ENCODE assay signal across 12 cellular contexts in the genomic region with DNA sequence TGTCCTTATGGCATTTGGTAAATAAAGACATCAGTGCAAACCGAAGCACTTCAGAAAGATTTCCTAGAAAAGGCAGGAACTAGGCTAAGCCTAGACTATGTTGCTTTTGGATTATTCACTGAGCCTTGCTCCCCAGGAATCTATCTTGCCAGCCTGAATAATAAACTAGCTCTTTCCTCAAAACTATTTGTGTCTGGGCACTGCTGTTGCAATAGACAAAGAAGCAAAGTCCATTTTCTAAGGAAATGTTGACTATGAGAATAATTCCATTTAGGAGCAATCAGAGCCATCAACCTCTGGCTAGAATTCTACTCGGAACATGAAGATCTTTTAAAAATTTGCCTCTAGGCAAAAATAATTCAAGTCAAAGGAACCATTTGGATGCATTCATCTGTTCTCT.
DNase-seq lines count a peak whose midpoint lies in the region; ATAC-seq and TF ChIP-seq lines count a peak whose summit lies in the region.
"Had no signal": no experiment of that assay in that cellular context is flagged by ENCODE, and none has a peak within 500 bp of the region (broad histone marks: within the 10 kb centered on the region; RNA-seq: fewer than 3 reads in every experiment).

No MANE protein-coding gene starts in this region.

- H3K4me3 ChIP-seq in breast epithelium (no peak overlapping the region), neural progenitor cell (no peak overlapping the region)
- H3K4me3 ChIP-seq: GM23248, HAP-1 had no signal

- H3K27ac ChIP-seq in breast epithelium: peak overlapping the region; percentile 54 to 61
- no peak overlapping the region for H3K27ac ChIP-seq in neural progenitor cell
- H3K27ac ChIP-seq: C4-2B, GM23248 had no signal

- H3K36me3 ChIP-seq in breast epithelium (no peaks in the 10 kb centered on the region), neural progenitor cell (no peaks in the 10 kb centered on the region)
- H3K36me3 ChIP-seq: HAP-1 had no signal

- DNase-seq in breast epithelium (ENCODE audit: low spot score in 2 of 2) (no peak), left lobe of liver (ENCODE audit: low spot score) (no peak), neural progenitor cell (ENCODE audit: low spot score) (no peak), inferior parietal cortex (ENCODE audit: extremely low spot score) (no peak), T-helper 9 cell (no peak), iPS-NIHi7 (ENCODE audit: extremely low spot score) (no peak)
- DNase-seq: ACHN; Caco-2; CD4-positive, alpha-beta T cell; GM23248 had no signal

- H3K27me3 ChIP-seq in breast epithelium (no peaks in the 10 kb centered on the region), neural progenitor cell (peaks cover 56% of the 10 kb centered on the region)

- no peaks in the 10 kb centered on the region for H4K20me1 ChIP-seq in neural progenitor cell (ENCODE audit: low read depth)

- H3K27ac Mint-ChIP-seq in neural progenitor cell: peak overlapping the region; percentile 0
- H3K27ac Mint-ChIP-seq: CD4-positive, alpha-beta T cell had no signal

- no peak overlapping the region for H3K4me2 ChIP-seq in neural progenitor cell

- peaks cover 7% of the 10 kb centered on the region for H3F3A ChIP-seq in neural progenitor cell (ENCODE audit: low read depth)

- no peaks in the 10 kb centered on the region for H3K9me3 ChIP-seq in breast epithelium
- H3K9me3 ChIP-seq in neural progenitor cell (ENCODE audit: low read depth): no peaks in the 10 kb centered on the region
- H3K9me3 ChIP-seq: Caco-2, HAP-1 had no signal

- peaks cover 2% of the 10 kb centered on the region for H3K9me3 Mint-ChIP-seq in neural progenitor cell
- H3K9me3 Mint-ChIP-seq: CD4-positive, alpha-beta T cell had no signal

- H3K4me3 Mint-ChIP-seq in neural progenitor cell: no peak overlapping the region
- H3K4me3 Mint-ChIP-seq: CD4-positive, alpha-beta T cell had no signal

- H3K27me3 Mint-ChIP-seq in neural progenitor cell (ENCODE audit: insufficient read depth, low read depth): peaks cover 6% of the 10 kb centered on the region

- intact Hi-C loops in breast epithelium (cut with DNase I; ENCODE audit: low total_unique reads): no loop called here

- H2AFZ ChIP-seq in neural progenitor cell (replicated peaks): no peak overlapping the region
- H2AFZ ChIP-seq: GM23248 had no signal

- TF ChIP-seq POLR2A in breast epithelium (IDR thresholded peaks at IDR 0.05): no peak

- H3K4me1 ChIP-seq in breast epithelium (peaks cover 0 to 10% of the 10 kb centered on the region in 2 donors), neural progenitor cell (peaks cover 10% of the 10 kb centered on the region)
- H3K4me1 ChIP-seq: HAP-1 had no signal

- H3K79me2 ChIP-seq in neural progenitor cell (ENCODE audit: low read depth): no peaks in the 10 kb centered on the region

- TF ChIP-seq CTCF in breast epithelium (IDR thresholded peaks at IDR 0.05) (no peak), neural progenitor cell (IDR thresholded peaks at IDR 0.05) (no peak)

- H3K4me1 Mint-ChIP-seq in neural progenitor cell: peaks cover 58% of the 10 kb centered on the region

- no peak overlapping the region for H3K9ac ChIP-seq in neural progenitor cell
- H3K9ac ChIP-seq: GM23248 had no signal

- peak; percentile 26 for ATAC-seq in left lobe of liver

- no peaks in the 10 kb centered on the region for H3K36me3 Mint-ChIP-seq in neural progenitor cell
